ENCODE assay signal across 20 cellular contexts in genomic region chr18:34909637-34910364, GRCh38.
DNase-seq lines count a peak whose midpoint lies in the region; ATAC-seq and TF ChIP-seq lines count a peak whose summit lies in the region.
"Had no signal": no experiment of that assay in that cellular context is flagged by ENCODE, and none has a peak within 500 bp of the region (broad histone marks: within the 10 kb centered on the region; RNA-seq: fewer than 3 reads in every experiment).

No MANE protein-coding gene starts in this region.

- H2BK120ac ChIP-seq in trophoblast cell (ENCODE audit: insufficient read depth, low read length, poor library complexity), result peak overlapping the region; percentile 79

- H3K4me1 Mint-ChIP-seq in WTC11, result peaks cover 8% of the 10 kb centered on the region
- H3K4me1 Mint-ChIP-seq: activated CD8-positive, alpha-beta memory T cell treated with anti-CD3 and anti-CD28 coated beads, Interleukin-2, amount 10 ng/mL, durations not matched to agents 7 days and 5 days; central memory CD8-positive, alpha-beta T cell had no signal

- no peak overlapping the region for H3K27ac Mint-ChIP-seq in WTC11
- H3K27ac Mint-ChIP-seq: activated CD8-positive, alpha-beta memory T cell treated with anti-CD3 and anti-CD28 coated beads, Interleukin-2, amount 10 ng/mL, durations not matched to agents 7 days and 5 days; natural killer cell treated with Interleukin-12 subunit alpha and Interleukin-12 subunit beta and Interleukin-15 and Interleukin-18, amount 100 ng/mL, for 72 hours had no signal

- H2BK12ac ChIP-seq in trophoblast cell (ENCODE audit: low read length), result peak overlapping the region; percentile 81

- H3K14ac ChIP-seq in trophoblast cell (ENCODE audit: low read length), result no peak overlapping the region

- H3K9me3 Mint-ChIP-seq in WTC11, result peaks cover 28% of the 10 kb centered on the region
- H3K9me3 Mint-ChIP-seq: central memory CD8-positive, alpha-beta T cell had no signal

- no peaks in the 10 kb centered on the region for H3K36me3 ChIP-seq in KMS-11 (ENCODE audit: insufficient read depth)
- no peaks in the 10 kb centered on the region for H3K36me3 ChIP-seq in trophoblast cell (ENCODE audit: control insufficient read depth in 1 of 2, insufficient read depth in 2 of 2, low read length in 2 of 2)
- H3K36me3 ChIP-seq: left ventricle myocardium inferior, uterus had no signal

- H4K20me1 ChIP-seq in KMS-11 (ENCODE audit: insufficient read depth), result no peaks in the 10 kb centered on the region

- H3K9ac ChIP-seq in KMS-11 (no peak overlapping the region), trophoblast cell (ENCODE audit: low read length) (no peak overlapping the region)

- H3K4me3 Mint-ChIP-seq in WTC11, result no peak overlapping the region
- H3K4me3 Mint-ChIP-seq: activated CD8-positive, alpha-beta memory T cell treated with anti-CD3 and anti-CD28 coated beads, Interleukin-2, amount 10 ng/mL, durations not matched to agents 7 days and 5 days; central memory CD8-positive, alpha-beta T cell; natural killer cell treated with Interleukin-12 subunit alpha and Interleukin-12 subunit beta and Interleukin-15 and Interleukin-18, amount 100 ng/mL, for 72 hours had no signal

- H3K27me3 Mint-ChIP-seq in WTC11 (ENCODE audit: low read depth), result no peaks in the 10 kb centered on the region
- H3K27me3 Mint-ChIP-seq: activated CD8-positive, alpha-beta memory T cell treated with anti-CD3 and anti-CD28 coated beads, Interleukin-2, amount 10 ng/mL, durations not matched to agents 7 days and 5 days; central memory CD8-positive, alpha-beta T cell had no signal

- H3K23ac ChIP-seq in trophoblast cell (ENCODE audit: low read length), result no peak overlapping the region

- POLR2A ChIA-PET in WTC11 (lab: Charles Lee), result no interaction called here

- H3K79me2 ChIP-seq in KMS-11 (ENCODE audit: insufficient read depth, low read depth) (no peaks in the 10 kb centered on the region), trophoblast cell (ENCODE audit: control insufficient read depth, insufficient read depth, low read length, poor library complexity) (peaks cover 2% of the 10 kb centered on the region)

- H2AK5ac ChIP-seq in trophoblast cell (ENCODE audit: low read length), result no peak overlapping the region

- DNase-seq in AG08395 (ENCODE audit: low spot score) (peak; percentile 5), epithelial cell of proximal tubule (ENCODE audit: low read depth) (peak; percentile 37), trophoblast cell (no peak), NCI-H774 (lab: John Stamatoyannopoulos, UW) (no peak), WTC11 (ENCODE audit: low spot score) (no peak), cerebellum (ENCODE audit: low spot score) (no peak)
- DNase-seq in activated CD4-positive, alpha-beta T cell treated with anti-CD3 and anti-CD28 coated beads for 1 hour, result no peak
- DNase-seq: activated CD8-positive, alpha-beta memory T cell treated with anti-CD3 and anti-CD28 coated beads, Interleukin-2, amount 10 ng/mL, durations not matched to agents 7 days and 5 days; Calu3; left ventricle myocardium inferior; NCI-H146; NCI-H446 treated with DMSO at 0.1 percent for 48 hours; OCI-M1; retina; stimulated activated CD4-positive, alpha-beta T cell treated with anti-CD3 and anti-CD28 coated beads, Interleukin-4, amount 100 ng/mL, for 1 hour; uterus had no signal

- H3K4me3 ChIP-seq in KMS-11 (IDR thresholded peaks at IDR 0.05; ENCODE audit: insufficient read depth, low read depth, low read length) (no peak overlapping the region), epithelial cell of proximal tubule (ENCODE audit: low read depth, low read length) (no peak overlapping the region), trophoblast cell (ENCODE audit: low read depth, low read length) (no peak overlapping the region)
- H3K4me3 ChIP-seq: left ventricle myocardium inferior, SK-N-MC, uterus had no signal

- H3K36me3 Mint-ChIP-seq in WTC11, result peaks cover 13% of the 10 kb centered on the region

- no peaks in the 10 kb centered on the region for H3K27me3 ChIP-seq in KMS-11 (ENCODE audit: insufficient read depth, low read depth)
- H3K27me3 ChIP-seq in trophoblast cell (ENCODE audit: insufficient read depth, low read length), result no peaks in the 10 kb centered on the region
- H3K27me3 ChIP-seq: uterus had no signal

- CTCF ChIA-PET in WTC11 (lab: Charles Lee), result interaction anchor here (0.7 to 1.1 kb wide), 4 partner anchors 25 to 234 kb away, joined by 3 read pairs; no protein-coding TSS in a partner anchor

- H4K12ac ChIP-seq in trophoblast cell (ENCODE audit: low read depth, low read length), result no peak overlapping the region

- H3K27ac ChIP-seq in KMS-11 (peak overlapping the region; percentile 28; the same call in 1 of the 2 replicates), trophoblast cell (ENCODE audit: low read depth, low read length) (no peak overlapping the region)
- H3K27ac ChIP-seq: left ventricle myocardium inferior, SK-N-MC, uterus had no signal

- H2BK5ac ChIP-seq in trophoblast cell (ENCODE audit: low read depth, low read length, poor library complexity), result no peak overlapping the region

- H3K18ac ChIP-seq in trophoblast cell (ENCODE audit: low read length), result no peak overlapping the region

- no peak overlapping the region for H4K91ac ChIP-seq in trophoblast cell (ENCODE audit: low read depth, low read length)

- ATAC-seq in WTC11, result no peak
- ATAC-seq: activated CD8-positive, alpha-beta memory T cell treated with anti-CD3 and anti-CD28 coated beads, Interleukin-2, amount 10 ng/mL, durations not matched to agents 7 days and 5 days; natural killer cell treated with Interleukin-12 subunit alpha and Interleukin-12 subunit beta and Interleukin-15 and Interleukin-18, amount 100 ng/mL, for 72 hours had no signal

- WGBS in trophoblast cell (ENCODE audit: extremely low coverage, insufficient coverage, insufficient read length), result no CpG with 5 or more reads among the region's 4 CpGs

- H3K4me2 ChIP-seq in KMS-11 (peak overlapping the region; percentile 15; the same call in 1 of the 2 replicates), trophoblast cell (ENCODE audit: low read length) (no peak overlapping the region)

- H3K9me3 ChIP-seq in trophoblast cell (ENCODE audit: insufficient read depth, low read depth, low read length), result peaks cover 2% of the 10 kb centered on the region
- H3K9me3 ChIP-seq: left ventricle myocardium inferior, uterus had no signal

- no peak for TF ChIP-seq CTCF in KMS-11 (conservative IDR thresholded peaks at IDR 0.05; ENCODE audit: low read depth, low read length)
- no peak for TF ChIP-seq CTCF in epithelial cell of proximal tubule (conservative IDR thresholded peaks at IDR 0.05; ENCODE audit: low read depth, low read length)
- no peak for TF ChIP-seq CTCF in WTC11 (IDR thresholded peaks at IDR 0.05)

- H3K4me1 ChIP-seq in KMS-11 (ENCODE audit: low read depth, poor library complexity, severe bottlenecking) (peaks cover 27% of the 10 kb centered on the region), trophoblast cell (ENCODE audit: control insufficient read depth in 1 of 2, insufficient read depth in 2 of 2, low read length in 2 of 2) (peaks cover 8 to 13% of the 10 kb centered on the region in 2 experiments)
- H3K4me1 ChIP-seq: uterus had no signal

- peak overlapping the region; percentile 17 for H4K8ac ChIP-seq in trophoblast cell (ENCODE audit: low read depth, low read length)

- H3K79me1 ChIP-seq in trophoblast cell (ENCODE audit: low read length), result peaks cover 20% of the 10 kb centered on the region

- no peak overlapping the region for H3K4ac ChIP-seq in trophoblast cell (ENCODE audit: low read depth, low read length)

- no peak overlapping the region; the same call in 1 of the 2 replicates for H2AFZ ChIP-seq in KMS-11 (ENCODE audit: low read depth)
- no peak overlapping the region for H2AFZ ChIP-seq in trophoblast cell (ENCODE audit: insufficient read depth, low read length, poor library complexity)

TF ChIP-seq in WTC11, 78 proteins besides CTCF, POLR2A, EP300 and RAD21 (continues in another document):
- TF ChIP-seq ZNF423 (CRISPR knock-in tag; IDR thresholded peaks at IDR 0.05) (no peak), CREB1 (CRISPR knock-in tag; IDR thresholded peaks at IDR 0.05) (no peak), TCF7 (CRISPR knock-in tag; IDR thresholded peaks at IDR 0.05; ENCODE audit: low read depth) (no peak), CREM (CRISPR knock-in tag; IDR thresholded peaks at IDR 0.05) (no peak), ETV6 (CRISPR knock-in tag; IDR thresholded peaks at IDR 0.05) (no peak), ZNF232 (CRISPR knock-in tag; IDR thresholded peaks at IDR 0.05) (no peak), PRDM15 (CRISPR knock-in tag; IDR thresholded peaks at IDR 0.05) (no peak)

Comparison
In these comparisons a context has a peak if more than half of its experiments do, and no peak if none do; other contexts are left out.
1. DNase-seq: peak in AG08395 (single experiment) and epithelial cell of proximal tubule (single experiment); none in trophoblast cell (0 of 2), NCI-H774 (single experiment), WTC11 (single experiment), activated CD4-positive, alpha-beta T cell treated with anti-CD3 and anti-CD28 coated beads for 1 hour (single experiment) and cerebellum (single experiment).